8 cellular contexts compared by ENCODE assay signal in the genomic region with DNA sequence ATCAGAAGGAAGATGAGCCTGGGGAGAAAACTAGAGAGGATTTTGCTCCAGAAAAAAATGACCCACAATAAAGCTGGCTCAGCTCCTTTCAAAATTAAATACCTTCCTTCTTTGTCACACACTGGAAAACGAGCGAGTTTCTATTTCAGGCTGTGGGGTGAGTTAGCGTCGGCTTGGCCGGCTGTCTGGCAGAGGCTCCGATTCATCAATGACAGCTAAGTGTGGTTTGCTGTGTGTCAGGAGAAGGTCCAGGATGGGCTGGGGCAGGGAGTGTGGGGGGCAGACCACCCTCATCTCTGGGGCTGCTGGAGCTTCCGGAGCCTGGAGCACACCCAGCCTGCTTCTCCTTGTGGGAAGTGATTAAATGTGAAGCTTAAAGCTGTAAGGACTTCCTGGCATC.
DNase-seq lines count a peak whose midpoint lies in the region; ATAC-seq and TF ChIP-seq lines count a peak whose summit lies in the region.

No MANE protein-coding gene starts in this region.

- TF ChIP-seq CTCF in chondrocyte (IDR thresholded peaks at IDR 0.05) (no peak), vagina (IDR thresholded peaks at IDR 0.05) (no peak), natural killer cell (IDR thresholded peaks at IDR 0.05) (no peak)

- H3K4me3 Mint-ChIP-seq in activated CD4-positive, alpha-beta T cell treated with anti-CD3 and anti-CD28 coated beads, Interleukin-2, amount 10 ng/mL, durations not matched to agents 24 days and 14 days, result peak overlapping the region; percentile 42
- H3K4me3 Mint-ChIP-seq in chondrocyte (ENCODE audit: unreplicated experiment) (peak overlapping the region; percentile 62), natural killer cell (no peak overlapping the region)

- peaks cover 18% of the 10 kb centered on the region for H3K27me3 Mint-ChIP-seq in activated CD4-positive, alpha-beta T cell treated with anti-CD3 and anti-CD28 coated beads, Interleukin-2, amount 10 ng/mL, durations not matched to agents 24 days and 14 days
- H3K27me3 Mint-ChIP-seq in chondrocyte (ENCODE audit: low read depth) (no peaks in the 10 kb centered on the region), natural killer cell (ENCODE audit: low read depth in 2 of 2) (peaks cover 17 to 23% of the 10 kb centered on the region in 2 donors)

- peaks cover 24% of the 10 kb centered on the region for H3K9me3 Mint-ChIP-seq in activated CD4-positive, alpha-beta T cell treated with anti-CD3 and anti-CD28 coated beads, Interleukin-2, amount 10 ng/mL, durations not matched to agents 24 days and 14 days
- peaks cover 8% of the 10 kb centered on the region for H3K9me3 Mint-ChIP-seq in chondrocyte (ENCODE audit: low read depth)
- H3K9me3 Mint-ChIP-seq in natural killer cell, result no peaks in the 10 kb centered on the region

- intact Hi-C loops in activated CD4-positive, alpha-beta T cell treated with anti-CD3 and anti-CD28 coated beads, Interleukin-2, amount 10 ng/mL, durations not matched to agents 24 days and 14 days (cut with micrococcal nuclease), result no loop called here
- intact Hi-C loops in vagina (cut with DNase I), result loop anchor here (10.0 kb wide), 1 partner anchor 59 kb away; no protein-coding TSS in a partner anchor
- intact Hi-C loops in natural killer cell (cut with micrococcal nuclease), result no loop called here

- H3K36me3 Mint-ChIP-seq in activated CD4-positive, alpha-beta T cell treated with anti-CD3 and anti-CD28 coated beads, Interleukin-2, amount 10 ng/mL, durations not matched to agents 24 days and 14 days (ENCODE audit: low read depth), result no peaks in the 10 kb centered on the region
- no peaks in the 10 kb centered on the region for H3K36me3 Mint-ChIP-seq in chondrocyte (ENCODE audit: low read depth)
- H3K36me3 Mint-ChIP-seq in natural killer cell, result no peaks in the 10 kb centered on the region

- H3K4me3 ChIP-seq in vagina, result peak overlapping the region in 1 of 2 donors; percentile 18

- no peak for DNase-seq in activated CD4-positive, alpha-beta T cell treated with anti-CD3 and anti-CD28 coated beads, Interleukin-2, amount 10 ng/mL, durations not matched to agents 24 days and 14 days
- no peak for DNase-seq in activated CD4-positive, alpha-beta T cell treated with anti-CD3 and anti-CD28 coated beads, Interleukin-2, amount 50 U/mL, for 1 hour
- DNase-seq in chondrocyte (ENCODE audit: low spot score) (no peak), lung microvascular endothelial cell (ENCODE audit: low read depth in 2 of 2) (peak; percentile 56 to 60), vagina (ENCODE audit: extremely low spot score in 2 of 2) (no peak), NCI-H2227 (lab: John Stamatoyannopoulos, UW; ENCODE audit: unreplicated experiment) (no peak), COR-L47 (lab: John Stamatoyannopoulos, UW) (no peak), natural killer cell (no peak)

- peaks cover 10% of the 10 kb centered on the region for H3K4me1 Mint-ChIP-seq in activated CD4-positive, alpha-beta T cell treated with anti-CD3 and anti-CD28 coated beads, Interleukin-2, amount 10 ng/mL, durations not matched to agents 24 days and 14 days
- peaks cover 39% of the 10 kb centered on the region for H3K4me1 Mint-ChIP-seq in chondrocyte (ENCODE audit: low read depth)
- no peaks in the 10 kb centered on the region for H3K4me1 Mint-ChIP-seq in natural killer cell

- no peak overlapping the region for H3K27ac Mint-ChIP-seq in activated CD4-positive, alpha-beta T cell treated with anti-CD3 and anti-CD28 coated beads, Interleukin-2, amount 10 ng/mL, durations not matched to agents 24 days and 14 days
- H3K27ac Mint-ChIP-seq in chondrocyte (ENCODE audit: unreplicated experiment), result peak overlapping the region; percentile 95
- H3K27ac Mint-ChIP-seq in natural killer cell, result no peak overlapping the region

- no peaks in the 10 kb centered on the region for H3K27me3 ChIP-seq in vagina

- no peaks in the 10 kb centered on the region for H3K9me3 ChIP-seq in vagina

- no peaks in the 10 kb centered on the region for H3K36me3 ChIP-seq in vagina

- peak overlapping the region; percentile 80 for H3K27ac ChIP-seq in vagina

- H3K4me1 ChIP-seq in vagina, result peaks cover 46% of the 10 kb centered on the region

- ATAC-seq in natural killer cell, result no peak

- no peak for TF ChIP-seq POLR2A in vagina (IDR thresholded peaks at IDR 0.05)

Comparison
In these comparisons a context has a peak if more than half of its experiments do, and no peak if none do; other contexts are left out.
1. DNase-seq: peak in lung microvascular endothelial cell (2 of 2); none in activated CD4-positive, alpha-beta T cell treated with anti-CD3 and anti-CD28 coated beads, Interleukin-2, amount 10 ng/mL, durations not matched to agents 24 days and 14 days (single experiment), activated CD4-positive, alpha-beta T cell treated with anti-CD3 and anti-CD28 coated beads, Interleukin-2, amount 50 U/mL, for 1 hour (single experiment), chondrocyte (single experiment), vagina (0 of 2), NCI-H2227 (single experiment), COR-L47 (single experiment) and natural killer cell (single experiment).